In genomic region chrX:107117993-107118321, GRCh38 we compare ENCODE assay signal across 8 cellular contexts. TPM values are rescaled to one million over a fixed set of nuclear protein-coding genes. Genes with fewer than 3 reads are reported as not detected.
DNase-seq lines count a peak whose midpoint lies in the region; ATAC-seq and TF ChIP-seq lines count a peak whose summit lies in the region.

No MANE protein-coding gene starts in this region.

- no peak for TF ChIP-seq RAD21 in liver (IDR thresholded peaks at IDR 0.05)

- peaks cover 0 to 27% (median 21%) of the 10 kb centered on the region in 4 donors for H3K36me3 ChIP-seq in liver (ENCODE audit: control insufficient read depth in 4 of 4, insufficient read depth in 3 of 4, low read depth in 1 of 4, low read length in 3 of 4)
- peaks cover 0 to 25% (median 0%) of the 10 kb centered on the region in 3 donors for H3K36me3 ChIP-seq in tibial nerve

- H3K27me3 ChIP-seq in liver (ENCODE audit: control insufficient read depth in 4 of 4, insufficient read depth in 4 of 4, low read length in 3 of 4) (peaks cover 0 to 3% (median 0%) of the 10 kb centered on the region in 4 donors), tibial nerve (peaks cover 0 to 12% of the 10 kb centered on the region in 2 donors)

- H3K9me3 Mint-ChIP-seq in central memory CD8-positive, alpha-beta T cell: no peaks in the 10 kb centered on the region

- H3K9me3 ChIP-seq in liver (ENCODE audit: control insufficient read depth in 4 of 4, low read length in 3 of 4): no peaks in the 10 kb centered on the region
- no peaks in the 10 kb centered on the region for H3K9me3 ChIP-seq in tibial nerve

- H3K36me3 Mint-ChIP-seq in central memory CD8-positive, alpha-beta T cell (ENCODE audit: insufficient read depth): peaks cover 22% of the 10 kb centered on the region

- peak; percentile 3 for DNase-seq in HuH-7 (ENCODE audit: low spot score)
- DNase-seq in central memory CD8-positive, alpha-beta T cell (ENCODE audit: low spot score in 2 of 2): no peak
- no peak for DNase-seq in tibial nerve (ENCODE audit: low spot score in 2 of 2)

- H3K4me1 Mint-ChIP-seq in central memory CD8-positive, alpha-beta T cell: peaks cover 41% of the 10 kb centered on the region

- TF ChIP-seq CTCF in liver (IDR thresholded peaks at IDR 0.05; ENCODE audit: low read depth, low read length, missing input control) (no peak), tibial nerve (IDR thresholded peaks at IDR 0.05) (no peak)

- peak overlapping the region; percentile 39 to 47 for H3K9ac ChIP-seq in liver (ENCODE audit: low read depth in 1 of 2, low read length in 2 of 2)

- WGBS in liver: 1% methylated on average over 8 of the region's 8 CpGs
- 0 to 38% methylated on average over 2 to 8 of the region's 8 CpGs for WGBS in tibial nerve, 2 donors

- no peak for TF ChIP-seq POLR2A in tibial nerve (IDR thresholded peaks at IDR 0.05)

- H3K4me3 ChIP-seq in GM08714 (ENCODE audit: low read length) (peak overlapping the region; percentile 61), liver (ENCODE audit: low read depth in 1 of 3, low read length in 3 of 3) (peak overlapping the region; percentile 62 to 85 (median 68)), tibial nerve (peak overlapping the region; percentile 37 to 69 (median 60))

- no peaks in the 10 kb centered on the region for H3K27me3 Mint-ChIP-seq in central memory CD8-positive, alpha-beta T cell

- peak overlapping the region; percentile 97 for H3K27ac Mint-ChIP-seq in central memory CD8-positive, alpha-beta T cell (ENCODE audit: low read depth)

- H3K4me1 ChIP-seq in liver (ENCODE audit: control insufficient read depth in 4 of 4, insufficient read depth in 4 of 4, low read length in 3 of 4): peaks cover 0 to 6% (median 3%) of the 10 kb centered on the region in 4 donors
- H3K4me1 ChIP-seq in tibial nerve: peaks cover 0 to 12% (median 2%) of the 10 kb centered on the region in 4 donors

- H3K27ac ChIP-seq in liver (ENCODE audit: low read depth in 1 of 2, low read length in 2 of 2): peak overlapping the region; percentile 70 to 72
- H3K27ac ChIP-seq in tibial nerve: peak overlapping the region in 3 of 4 donors; percentile 35 to 84 (median 75)

- peak overlapping the region; percentile 98 for H3K4me3 Mint-ChIP-seq in central memory CD8-positive, alpha-beta T cell

- TF ChIP-seq EP300 in tibial nerve (IDR thresholded peaks at IDR 0.05): no peak

- no peak for ATAC-seq in central memory CD8-positive, alpha-beta T cell (replicated peaks; ENCODE audit: extremely low read depth, poor library complexity, severe bottlenecking)
- ATAC-seq in HG03196 (IDR thresholded peaks at IDR 0.05; ENCODE audit: unreplicated experiment) (no peak), HG03469 (IDR thresholded peaks at IDR 0.05; ENCODE audit: unreplicated experiment) (no peak), GM18870 (IDR thresholded peaks at IDR 0.05; ENCODE audit: unreplicated experiment) (no peak)

TF ChIP-seq in liver, 16 proteins besides CTCF, POLR2A, EP300 and RAD21:
- TF ChIP-seq FOXA1 (IDR thresholded peaks at IDR 0.05) (no peak), RXRA (IDR thresholded peaks at IDR 0.05) (no peak), SP1 (IDR thresholded peaks at IDR 0.05) (no peak), NR2F2 (IDR thresholded peaks at IDR 0.05) (no peak), ATF3 (IDR thresholded peaks at IDR 0.05) (no peak), REST (IDR thresholded peaks at IDR 0.05) (no peak), FOXA2 (IDR thresholded peaks at IDR 0.05) (no peak), TAF1 (conservative IDR thresholded peaks at IDR 0.05) (no peak), EGR1 (IDR thresholded peaks at IDR 0.05; ENCODE audit: low read depth in 2 of 2) (no peak), HNF4G (IDR thresholded peaks at IDR 0.05) (no peak), MAX (IDR thresholded peaks at IDR 0.05) (no peak), JUND (IDR thresholded peaks at IDR 0.05) (no peak), HNF4A (conservative IDR thresholded peaks at IDR 0.05) (no peak), GABPA (IDR thresholded peaks at IDR 0.05 in 1 of 2, conservative IDR thresholded peaks at IDR 0.05 in 1 of 2) (no peak), YY1 (IDR thresholded peaks at IDR 0.05) (no peak), ZBTB33 (IDR thresholded peaks at IDR 0.05) (no peak)

RNA-seq across cellular contexts. Expression of gene RBM41, which starts 0.7 kb away (rescaled TPM):
- total RNA-seq in liver (10 to 100 TPM in 1 of 2 donors, 1 to 10 TPM in 1; 9.7 to 17.6 TPM), tibial nerve (10 to 100 TPM; 10.8 to 19.7 (median 16.6) TPM)
- polyA plus RNA-seq in liver: 10 to 100 TPM in 1 of 2 donors, 1 to 10 TPM in 1; 3.3 to 10.2 TPM
